ENCODE assay signal across 8 cellular contexts in the genomic region with DNA sequence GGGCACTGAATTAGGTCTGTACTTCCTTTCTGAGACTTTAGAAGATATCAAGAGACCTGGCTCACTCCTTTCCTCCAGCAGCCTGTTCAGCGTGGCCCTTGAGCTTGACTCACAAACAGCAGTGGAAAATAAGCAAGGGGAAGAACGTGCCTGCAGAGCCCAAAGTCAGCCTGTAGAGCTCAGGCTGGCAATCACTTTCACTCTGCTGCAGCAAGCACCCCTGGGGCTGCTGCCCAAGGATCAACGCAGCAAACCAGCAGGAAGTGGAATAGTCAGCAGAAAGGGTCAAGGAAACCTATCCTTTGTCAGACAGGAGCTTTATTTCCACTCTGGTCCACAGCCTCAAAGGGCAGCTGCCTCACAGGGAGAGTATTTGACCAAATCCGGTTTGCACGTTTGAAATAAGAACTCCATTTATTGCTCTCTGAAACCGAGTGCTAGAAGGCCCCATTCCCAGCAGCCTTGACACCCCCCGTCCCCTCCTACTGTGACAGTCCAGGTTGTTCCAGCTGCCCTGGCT.
DNase-seq lines count a peak whose midpoint lies in the region; ATAC-seq and TF ChIP-seq lines count a peak whose summit lies in the region.

No MANE protein-coding gene starts in this region.

- no peaks in the 10 kb centered on the region for H3K27me3 ChIP-seq in AG04450 (ENCODE audit: control insufficient read depth, insufficient read depth, low read length)
- no peaks in the 10 kb centered on the region for H3K27me3 ChIP-seq in KMS-11 (ENCODE audit: insufficient read depth, low read depth)

- H3K4me2 ChIP-seq in KMS-11, result peak overlapping the region; percentile 99

- CTCF ChIA-PET in AG04450 (lab: Charles Lee), result interaction anchor here (0.5 to 2.6 kb wide), 13 partner anchors 12 to 732 kb away, joined by 3 to 14 read pairs (median 3); a partner anchor contains a TSS

- no peaks in the 10 kb centered on the region for H4K20me1 ChIP-seq in KMS-11 (ENCODE audit: insufficient read depth)

- H3K9me3 ChIP-seq in AG04450 (ENCODE audit: control insufficient read depth, insufficient read depth, low read length), result no peaks in the 10 kb centered on the region; the same call in 1 of the 2 replicates

- ATAC-seq in GM19467 (IDR thresholded peaks at IDR 0.05; ENCODE audit: unreplicated experiment), result peak; percentile 23

- DNase-seq in AG04450 (ENCODE audit: low read depth, low spot score) (peak; percentile 58), glomerular visceral epithelial cell (ENCODE audit: extremely low spot score) (peak; percentile 31), NCI-H1436 treated with DMSO at 0.1 percent for 48 hours (lab: John Stamatoyannopoulos, UW) (no peak), NCI-H1105 treated with DMSO at 0.1 percent for 48 hours (lab: John Stamatoyannopoulos, UW) (no peak)
- DNase-seq in activated T-cell treated with anti-CD3 and anti-CD28 coated beads, Interleukin-2, amount 50 U/mL, for 1 hour, result peak; percentile 47

- POLR2A ChIA-PET in AG04450 (lab: Yijun Ruan, JAX), result interaction anchor here (0.8 to 1.5 kb wide), 3 partner anchors 19 to 170 kb away, joined by 3 to 6 read pairs (median 5); no protein-coding TSS in a partner anchor

- 0 out of 2 replicates have a peak overlapping the region, but pooled peaks have one; percentile 2 for H2AFZ ChIP-seq in KMS-11 (ENCODE audit: low read depth)

- TF ChIP-seq CTCF in AG04450 (IDR thresholded peaks at IDR 0.05; ENCODE audit: low read depth, low read length), result peak; percentile 17; the same call in 1 of the 2 replicates
- no peak for TF ChIP-seq CTCF in KMS-11 (conservative IDR thresholded peaks at IDR 0.05; ENCODE audit: low read depth, low read length)

- H3K27ac ChIP-seq in AG04450 (ENCODE audit: low read depth, low read length) (peak overlapping the region; percentile 90), KMS-11 (peak overlapping the region; percentile 99), skin epidermis (peak overlapping the region in 20 of 21 experiments; percentile 50 to 94 (median 82))

- peak overlapping the region; percentile 82 for H3K9ac ChIP-seq in KMS-11

- peaks cover 21% of the 10 kb centered on the region; the same call in 1 of the 2 replicates for H3K79me2 ChIP-seq in KMS-11 (ENCODE audit: insufficient read depth, low read depth)

- no peaks in the 10 kb centered on the region for H3K36me3 ChIP-seq in KMS-11 (ENCODE audit: insufficient read depth)

- peaks cover 79% of the 10 kb centered on the region for H3K4me1 ChIP-seq in KMS-11 (ENCODE audit: low read depth, poor library complexity, severe bottlenecking)

- H3K4me3 ChIP-seq in AG04450 (ENCODE audit: low read depth, low read length), result peak overlapping the region; percentile 27
- no peak overlapping the region for H3K4me3 ChIP-seq in KMS-11 (IDR thresholded peaks at IDR 0.05; ENCODE audit: insufficient read depth, low read depth, low read length)
- no peak overlapping the region for H3K4me3 ChIP-seq in skin epidermis

Comparison
In these comparisons a context has a peak if more than half of its experiments do, and no peak if none do; other contexts are left out.
1. DNase-seq: peak in AG04450 (single experiment), activated T-cell treated with anti-CD3 and anti-CD28 coated beads, Interleukin-2, amount 50 U/mL, for 1 hour (single experiment) and glomerular visceral epithelial cell (single experiment); none in NCI-H1436 treated with DMSO at 0.1 percent for 48 hours (single experiment) and NCI-H1105 treated with DMSO at 0.1 percent for 48 hours (single experiment).
2. Peak in every context shown above with its lines, with median percentiles within 50 percentile points of each other: H3K27ac ChIP-seq.